Comparison of ENCODE assay signal across 22 cellular contexts in the genomic region with DNA sequence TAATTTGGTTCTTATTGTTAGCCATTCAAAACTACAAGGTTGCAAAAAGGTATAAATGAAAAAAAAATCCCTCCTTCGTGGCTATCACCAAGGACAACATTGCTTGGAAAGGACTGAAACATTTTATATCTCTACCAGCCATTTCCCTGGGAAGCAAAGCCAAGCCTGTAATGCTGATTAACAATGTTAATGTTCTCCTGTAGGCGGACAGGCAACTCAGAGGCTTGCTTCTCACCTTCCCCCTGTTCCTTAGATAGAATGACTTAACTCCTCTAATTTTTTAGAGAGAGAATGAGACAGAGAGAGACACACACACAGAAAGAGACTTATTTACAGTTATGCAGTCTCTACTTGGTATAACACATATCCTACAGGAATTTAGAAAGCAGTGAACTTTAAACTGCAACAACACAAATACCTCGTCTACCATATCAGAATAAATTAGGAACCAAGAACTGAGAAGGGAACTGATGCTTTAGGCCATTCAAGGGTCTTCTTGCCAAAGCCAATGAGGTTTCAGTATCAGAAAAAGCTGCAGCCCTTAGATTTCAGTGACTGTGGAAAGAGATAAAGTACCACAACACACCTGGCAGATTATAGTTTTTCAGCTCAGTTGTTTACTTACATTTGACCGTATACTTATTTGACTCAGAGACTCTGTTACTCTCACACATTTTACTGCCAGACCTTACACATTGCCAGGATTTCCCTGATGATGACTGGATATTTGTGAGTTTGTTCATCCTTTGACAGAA. TPM values are rescaled to one million over a fixed set of nuclear protein-coding genes. Genes with fewer than 3 reads are reported as not detected.
DNase-seq lines count a peak whose midpoint lies in the region; ATAC-seq and TF ChIP-seq lines count a peak whose summit lies in the region.
"Had no signal": no experiment of that assay in that cellular context is flagged by ENCODE, and none has a peak within 500 bp of the region (broad histone marks: within the 10 kb centered on the region; RNA-seq: fewer than 3 reads in every experiment).

No MANE protein-coding gene starts in this region.

- no peak overlapping the region for H3K4ac ChIP-seq in neuronal stem cell (ENCODE audit: low read length)

- no peak overlapping the region for H3K14ac ChIP-seq in neuronal stem cell (ENCODE audit: low read length)

- H4K8ac ChIP-seq in neuronal stem cell (ENCODE audit: low read depth, low read length): no peak overlapping the region

- H2BK120ac ChIP-seq in neuronal stem cell (ENCODE audit: low read depth, low read length): no peak overlapping the region

- H2AFZ ChIP-seq in OCI-LY3 (ENCODE audit: low read depth, low read length) (no peak overlapping the region), neuronal stem cell (ENCODE audit: low read length) (no peak overlapping the region)

- peaks cover 6% of the 10 kb centered on the region for H3K27me3 Mint-ChIP-seq in HFFc6 (ENCODE audit: insufficient read depth)
- H3K27me3 Mint-ChIP-seq in activated naive CD4-positive, alpha-beta T cell treated with anti-CD3 and anti-CD28 coated beads for 36 hours (ENCODE audit: low read depth): peaks cover under 1% of the 10 kb centered on the region

- no peaks in the 10 kb centered on the region for H3K9me3 Mint-ChIP-seq in HFFc6
- H3K9me3 Mint-ChIP-seq in activated naive CD4-positive, alpha-beta T cell treated with anti-CD3 and anti-CD28 coated beads for 36 hours: no peaks in the 10 kb centered on the region
- H3K9me3 Mint-ChIP-seq: T-cell had no signal

- H4K91ac ChIP-seq in neuronal stem cell (ENCODE audit: low read depth, low read length, poor library complexity): no peak overlapping the region

- H3K79me2 ChIP-seq in OCI-LY3 (ENCODE audit: low read length): no peaks in the 10 kb centered on the region

- H2BK5ac ChIP-seq in neuronal stem cell (ENCODE audit: low read length): no peak overlapping the region

- no peaks in the 10 kb centered on the region for H3K9me3 ChIP-seq in OCI-LY3 (ENCODE audit: insufficient read depth, low read length)
- H3K9me3 ChIP-seq in neuronal stem cell (replicated peaks in 1 of 2; ENCODE audit: control insufficient read depth in 2 of 2, insufficient read depth in 1 of 2, low read depth in 1 of 2, low read length in 2 of 2): no peaks in the 10 kb centered on the region
- H3K9me3 ChIP-seq: A549, left lung had no signal

- WGBS in neuronal stem cell (ENCODE audit: extremely low coverage in 2 of 2, insufficient read length in 2 of 2, insufficient replicate concordance in 1 of 2), 2 donors: no CpG with 5 or more reads among the region's 4 CpGs

- H3K36me3 Mint-ChIP-seq in HFFc6 (ENCODE audit: low read depth): no peaks in the 10 kb centered on the region
- H3K36me3 Mint-ChIP-seq in activated naive CD4-positive, alpha-beta T cell treated with anti-CD3 and anti-CD28 coated beads for 36 hours (ENCODE audit: low read depth): no peaks in the 10 kb centered on the region
- H3K36me3 Mint-ChIP-seq: activated naive CD8-positive, alpha-beta T cell; T-cell had no signal

- H3K27ac ChIP-seq in OCI-LY3 (ENCODE audit: low read length) (no peak overlapping the region), neuronal stem cell (replicated peaks; ENCODE audit: low read length) (no peak overlapping the region)
- H3K27ac ChIP-seq: A549, brain microvascular endothelial cell, epithelial cell of prostate, left lung had no signal

- H2BK15ac ChIP-seq in neuronal stem cell (ENCODE audit: low read length): no peak overlapping the region

- H3K18ac ChIP-seq in neuronal stem cell (ENCODE audit: low read length): no peak overlapping the region

- H3K4me1 ChIP-seq in OCI-LY3 (ENCODE audit: low read length) (peaks cover 9% of the 10 kb centered on the region), neuronal stem cell (ENCODE audit: control insufficient read depth in 2 of 2, insufficient read depth in 1 of 2, low read depth in 1 of 2, low read length in 2 of 2) (no peaks in the 10 kb centered on the region)
- H3K4me1 ChIP-seq: A549, left lung had no signal

- intact Hi-C loops in activated naive CD4-positive, alpha-beta T cell treated with anti-CD3 and anti-CD28 coated beads for 36 hours (cut with micrococcal nuclease): no loop called here

- TF ChIP-seq CTCF in GM12864 (IDR thresholded peaks at IDR 0.05; ENCODE audit: low read depth, low read length, missing control alignments): no peak
- TF ChIP-seq CTCF in OCI-LY3 (IDR thresholded peaks at IDR 0.05; ENCODE audit: low read depth, low read length): no peak
- TF ChIP-seq CTCF in HFFc6 (IDR thresholded peaks at IDR 0.05): no peak

- no peak overlapping the region for H2AK5ac ChIP-seq in neuronal stem cell (ENCODE audit: low read depth, low read length)

- H3K4me3 Mint-ChIP-seq in HFFc6: no peak overlapping the region
- no peak overlapping the region for H3K4me3 Mint-ChIP-seq in activated naive CD4-positive, alpha-beta T cell treated with anti-CD3 and anti-CD28 coated beads for 36 hours
- H3K4me3 Mint-ChIP-seq: activated naive CD8-positive, alpha-beta T cell; T-cell had no signal

- H2BK12ac ChIP-seq in neuronal stem cell (ENCODE audit: low read length): no peak overlapping the region

- H3K4me3 ChIP-seq in GM12864 (ENCODE audit: low read depth, low read length): no peak overlapping the region
- no peak overlapping the region for H3K4me3 ChIP-seq in OCI-LY3 (ENCODE audit: low read length)
- H3K4me3 ChIP-seq in neuronal stem cell (ENCODE audit: low read length in 2 of 2): no peak overlapping the region
- H3K4me3 ChIP-seq: A549, left lung had no signal

- H3K79me1 ChIP-seq in neuronal stem cell (ENCODE audit: low read depth, low read length): no peaks in the 10 kb centered on the region

- H3K4me2 ChIP-seq in OCI-LY3 (ENCODE audit: low read length) (peak overlapping the region; percentile 36), neuronal stem cell (ENCODE audit: insufficient read depth, low read length, poor library complexity, severe bottlenecking) (no peak overlapping the region)
- H3K4me2 ChIP-seq: A549 had no signal

- H3K4me1 Mint-ChIP-seq in HFFc6 (ENCODE audit: low read depth): no peaks in the 10 kb centered on the region
- no peaks in the 10 kb centered on the region for H3K4me1 Mint-ChIP-seq in activated naive CD4-positive, alpha-beta T cell treated with anti-CD3 and anti-CD28 coated beads for 36 hours (ENCODE audit: low read depth)
- H3K4me1 Mint-ChIP-seq: T-cell had no signal

- no peaks in the 10 kb centered on the region for H4K20me1 ChIP-seq in OCI-LY3 (ENCODE audit: insufficient read depth, low read length)

- H3K27ac Mint-ChIP-seq in HFFc6: no peak overlapping the region
- no peak overlapping the region for H3K27ac Mint-ChIP-seq in activated naive CD4-positive, alpha-beta T cell treated with anti-CD3 and anti-CD28 coated beads for 36 hours
- H3K27ac Mint-ChIP-seq: activated naive CD8-positive, alpha-beta T cell; T-cell had no signal

- CTCF ChIA-PET in activated naive CD4-positive, alpha-beta T cell treated with anti-CD3 and anti-CD28 coated beads for 36 hours (lab: Charles Lee): no interaction called here

- H3K27me3 ChIP-seq in OCI-LY3 (ENCODE audit: low read depth, low read length): peaks cover 26% of the 10 kb centered on the region
- H3K27me3 ChIP-seq in neuronal stem cell (ENCODE audit: control insufficient read depth in 3 of 3, insufficient read depth in 3 of 3, low read depth in 1 of 3, low read length in 3 of 3): no peaks in the 10 kb centered on the region
- H3K27me3 ChIP-seq: brain microvascular endothelial cell, left lung had no signal

- DNase-seq in GM12864 (ENCODE audit: low read depth) (peak; percentile 25), HFFc6 (no peak), neuronal stem cell (ENCODE audit: low spot score) (no peak)
- DNase-seq in activated naive CD4-positive, alpha-beta T cell treated with anti-CD3 and anti-CD28 coated beads for 36 hours: no peak
- DNase-seq: activated CD4-positive, alpha-beta T cell treated with anti-CD3 and anti-CD28 coated beads, Interleukin-2, amount 50 U/mL, for 4 hours; activated T-cell treated with anti-CD3 and anti-CD28 coated beads, Interleukin-2, amount 50 U/mL, for 1 hour; brain microvascular endothelial cell; C1 segment of cervical spinal cord; cortex of kidney; left lung; NCI-H1105 treated with DMSO at 0.1 percent for 48 hours; NCI-H2171 treated with DMSO at 0.1 percent for 48 hours; occipital lobe; right cardiac atrium; T-cell had no signal

- peak; percentile 78 for ATAC-seq in GM19351 (IDR thresholded peaks at IDR 0.05; ENCODE audit: unreplicated experiment)
- ATAC-seq in HG02623 (IDR thresholded peaks at IDR 0.05; ENCODE audit: unreplicated experiment): peak; percentile 44
- no peak for ATAC-seq in GM21786 (IDR thresholded peaks at IDR 0.05; ENCODE audit: unreplicated experiment)
- ATAC-seq: A549, left lung, right cardiac atrium, T-cell had no signal

- no peak overlapping the region for H3K23ac ChIP-seq in neuronal stem cell (ENCODE audit: low read depth, low read length, poor library complexity)

- H3K9ac ChIP-seq in OCI-LY3 (ENCODE audit: low read length): no peak overlapping the region
- no peak overlapping the region for H3K9ac ChIP-seq in neuronal stem cell (ENCODE audit: low read depth, low read length, poor library complexity)

- H3K36me3 ChIP-seq in OCI-LY3 (replicated peaks; ENCODE audit: low read depth, low read length) (no peaks in the 10 kb centered on the region), neuronal stem cell (replicated peaks in 1 of 2; ENCODE audit: control insufficient read depth in 2 of 2, insufficient read depth in 2 of 2, low read length in 2 of 2) (no peaks in the 10 kb centered on the region)
- H3K36me3 ChIP-seq: brain microvascular endothelial cell, left lung had no signal

RNA-seq across cellular contexts. Expression of a gene that starts 20.9 kb away (rescaled TPM):
- total RNA-seq in HFFc6 (2021; fragmentation: NEBNext Ultra II Directional; extraction: Animal tissue kit (Norgen Biotek cat#: 25700)): 10 to 100 TPM; 29.1 to 47.7 (median 39.0) TPM
- polyA plus RNA-seq in neuronal stem cell (2013, experiment 1 of 2): 48.4 TPM
- polyA plus RNA-seq in neuronal stem cell (2013, experiment 2 of 2): 49.4 TPM
- 10 to 100 TPM; 50.1 to 52.3 TPM for total RNA-seq in activated naive CD4-positive, alpha-beta T cell treated with anti-CD3 and anti-CD28 coated beads for 36 hours
